Comparison of ENCODE assay signal across 16 cellular contexts in the genomic region with DNA sequence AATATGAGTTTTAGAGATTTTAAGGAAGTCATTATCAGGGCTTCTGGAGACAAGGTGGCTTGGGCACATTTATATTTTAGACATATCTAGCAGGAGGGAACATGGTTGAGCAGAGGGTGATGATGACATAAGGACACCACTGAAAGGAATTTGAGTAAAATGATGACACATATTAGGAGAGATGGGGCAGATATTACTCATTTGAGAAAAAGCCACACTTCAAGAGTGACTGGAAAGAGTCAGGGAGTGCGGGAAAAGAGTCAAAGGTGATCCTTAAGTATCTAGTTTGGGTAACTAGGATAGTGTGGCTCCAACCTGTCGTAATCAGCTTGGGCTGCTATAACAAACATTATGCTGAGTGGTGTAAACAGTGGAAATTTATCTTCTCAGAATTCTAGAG.
DNase-seq lines count a peak whose midpoint lies in the region; ATAC-seq and TF ChIP-seq lines count a peak whose summit lies in the region.
"Had no signal": no experiment of that assay in that cellular context is flagged by ENCODE, and none has a peak within 500 bp of the region (broad histone marks: within the 10 kb centered on the region; RNA-seq: fewer than 3 reads in every experiment).

No MANE protein-coding gene starts in this region.

- no peak overlapping the region for H2BK15ac ChIP-seq in mesenchymal stem cell (ENCODE audit: low read depth, poor library complexity, severe bottlenecking)

- H2AK5ac ChIP-seq in mesenchymal stem cell (ENCODE audit: low read length, severe bottlenecking): no peak overlapping the region

- H3K27me3 ChIP-seq in mesenchymal stem cell (ENCODE audit: control insufficient read depth in 1 of 2, insufficient read depth in 1 of 2, low read length in 2 of 2): no peaks in the 10 kb centered on the region
- H3K27me3 ChIP-seq: BLaER1 had no signal

- no peak overlapping the region for H2BK12ac ChIP-seq in mesenchymal stem cell (ENCODE audit: low read length in 2 of 2)

- H3K79me1 ChIP-seq in mesenchymal stem cell (replicated peaks; ENCODE audit: low read length, poor library complexity, severe bottlenecking): no peaks in the 10 kb centered on the region

- no peak overlapping the region for H2BK5ac ChIP-seq in mesenchymal stem cell (ENCODE audit: low read depth, low read length, poor library complexity, severe bottlenecking)

- TF ChIP-seq CTCF in epithelial cell of esophagus (IDR thresholded peaks at IDR 0.05; ENCODE audit: insufficient read depth, low read depth, low read length, missing control alignments): no peak

- no peak overlapping the region for H4K91ac ChIP-seq in mesenchymal stem cell (ENCODE audit: low read length)

- H2AFZ ChIP-seq in mesenchymal stem cell (ENCODE audit: low read depth, low read length): no peak overlapping the region

- no peak overlapping the region for H3K9ac ChIP-seq in mesenchymal stem cell (ENCODE audit: low read length)
- H3K9ac ChIP-seq: BLaER1 had no signal

- no peak overlapping the region for H4K8ac ChIP-seq in mesenchymal stem cell (ENCODE audit: low read length)

- no peak overlapping the region for H3K18ac ChIP-seq in mesenchymal stem cell (ENCODE audit: low read depth in 1 of 2, low read length in 2 of 2)

- ATAC-seq in GM19351 (IDR thresholded peaks at IDR 0.05; ENCODE audit: unreplicated experiment): no peak
- ATAC-seq in left cardiac atrium: no peak

- no peak overlapping the region for H3K23ac ChIP-seq in mesenchymal stem cell (ENCODE audit: low read length in 2 of 2)

- H3K36me3 ChIP-seq in mesenchymal stem cell (ENCODE audit: control insufficient read depth in 1 of 2, insufficient read depth in 2 of 2, low read depth in 1 of 2, low read length in 2 of 2): no peaks in the 10 kb centered on the region
- H3K36me3 ChIP-seq: BLaER1, HAP-1 had no signal

- H2BK120ac ChIP-seq in mesenchymal stem cell (ENCODE audit: low read depth, low read length): no peak overlapping the region

- H3K4ac ChIP-seq in mesenchymal stem cell (ENCODE audit: low read depth in 1 of 2, low read length in 2 of 2): no peak overlapping the region

- H3K4me1 ChIP-seq in mesenchymal stem cell (ENCODE audit: control insufficient read depth, insufficient read depth, low read depth, low read length): no peaks in the 10 kb centered on the region
- H3K4me1 ChIP-seq: BLaER1, Caco-2, HAP-1 had no signal

- no peak overlapping the region for H3K4me2 ChIP-seq in mesenchymal stem cell (ENCODE audit: low read length, poor library complexity, severe bottlenecking)
- H3K4me2 ChIP-seq: BLaER1 had no signal

- no peak overlapping the region for H3K14ac ChIP-seq in mesenchymal stem cell (ENCODE audit: low read length in 2 of 2)

- DNase-seq in DMS53 (lab: John Stamatoyannopoulos, UW) (peak; percentile 13), DMS53 treated with DMSO at 0.1 percent for 48 hours (lab: John Stamatoyannopoulos, UW; ENCODE audit: unreplicated experiment) (no peak), HT1080 (ENCODE audit: low read depth) (peak; percentile 39), epithelial cell of esophagus (ENCODE audit: low read depth) (peak; percentile 42), mesenchymal stem cell (peak; percentile 46), NCI-H187 (lab: John Stamatoyannopoulos, UW) (no peak), left cardiac atrium (no peak)
- DNase-seq: AML-193; Caco-2; CD8-positive, alpha-beta memory T cell; DMS79; IMR-90 had no signal

- WGBS in mesenchymal stem cell: 18% methylated on average over 2 of the region's 2 CpGs

- H3K4me3 ChIP-seq in epithelial cell of esophagus (ENCODE audit: low read length) (no peak overlapping the region), mesenchymal stem cell (ENCODE audit: insufficient read depth in 1 of 2, low read depth in 1 of 2, low read length in 2 of 2) (no peak overlapping the region)
- H3K4me3 ChIP-seq: BLaER1, HAP-1 had no signal

- intact Hi-C loops in left cardiac atrium (cut with DNase I): no loop called here

- peaks cover 11% of the 10 kb centered on the region for H3K9me3 ChIP-seq in mesenchymal stem cell (ENCODE audit: control insufficient read depth, low read length)
- H3K9me3 ChIP-seq: Caco-2, HAP-1 had no signal

- no peak overlapping the region for H3K27ac ChIP-seq in mesenchymal stem cell (ENCODE audit: low read length, poor library complexity, severe bottlenecking)
- H3K27ac ChIP-seq: 22Rv1, BLaER1 had no signal

Comparison
In these comparisons a context has a peak if more than half of its experiments do, and no peak if none do; other contexts are left out.
1. DNase-seq: peak in DMS53 (single experiment), HT1080 (single experiment), epithelial cell of esophagus (single experiment) and mesenchymal stem cell (single experiment); none in DMS53 treated with DMSO at 0.1 percent for 48 hours (single experiment), NCI-H187 (0 of 2) and left cardiac atrium (single experiment).